ENCODE assay signal across 28 cellular contexts in the genomic region with DNA sequence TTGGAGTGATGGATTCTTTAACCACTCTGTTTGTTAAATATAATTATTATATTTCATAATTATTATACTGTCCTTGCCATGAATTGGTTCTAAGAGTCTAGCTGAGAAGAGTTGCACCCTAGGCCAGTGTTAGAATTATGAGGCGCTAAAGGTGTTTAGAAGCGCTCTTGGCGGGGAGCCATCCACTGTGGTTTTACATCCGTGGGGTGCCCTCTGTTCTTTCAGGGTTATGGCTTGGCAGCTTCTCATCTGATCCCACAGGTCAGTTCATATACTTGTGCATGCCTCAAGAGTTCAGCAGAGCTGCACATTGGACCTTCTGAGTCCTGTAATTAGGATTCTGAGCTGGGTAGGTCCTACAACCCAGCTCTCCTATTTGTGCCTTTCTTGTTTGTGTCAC. TPM values are rescaled to one million over a fixed set of nuclear protein-coding genes. Genes with fewer than 3 reads are reported as not detected.
DNase-seq lines count a peak whose midpoint lies in the region; ATAC-seq, FAIRE-seq and TF ChIP-seq lines count a peak whose summit lies in the region.
"Had no signal": no experiment of that assay in that cellular context is flagged by ENCODE, and none has a peak within 500 bp of the region (broad histone marks: within the 10 kb centered on the region; RNA-seq: fewer than 3 reads in every experiment).

No MANE protein-coding gene starts in this region.

- H3K4me1 Mint-ChIP-seq in chondrocyte (ENCODE audit: low read depth) (peaks cover 76% of the 10 kb centered on the region), MCF 10A (ENCODE audit: insufficient read depth, unreplicated experiment) (peaks cover 29% of the 10 kb centered on the region)
- H3K4me1 Mint-ChIP-seq: activated CD4-positive, alpha-beta memory T cell treated with anti-CD3 and anti-CD28 coated beads, Interleukin-2, amount 10 ng/mL, durations not matched to agents 7 days and 5 days; memory B cell had no signal

- TF ChIP-seq POLR2A in HepG2 (IDR thresholded peaks at IDR 0.05; ENCODE audit: insufficient read depth in 1 of 2, low read depth in 2 of 2, low read length in 2 of 2) (no peak), right lobe of liver (IDR thresholded peaks at IDR 0.05) (no peak)

- TF ChIP-seq EP300 in HepG2 (IDR thresholded peaks at IDR 0.05; ENCODE audit: low read depth in 2 of 2, low read length in 2 of 2): no peak
- TF ChIP-seq EP300 in HepG2 (CRISPR knock-in tag; IDR thresholded peaks at IDR 0.05; ENCODE audit: borderline replicate concordance): no peak

- H3K27ac ChIP-seq in HepG2 (ENCODE audit: extremely low read length, insufficient read depth, low read length) (no peak overlapping the region), right lobe of liver (no peak overlapping the region)
- H3K27ac ChIP-seq: body of pancreas had no signal

- no peaks in the 10 kb centered on the region for H3K27me3 Mint-ChIP-seq in chondrocyte (ENCODE audit: low read depth)
- H3K27me3 Mint-ChIP-seq in MCF 10A (ENCODE audit: insufficient read depth, unreplicated experiment): no peaks in the 10 kb centered on the region

- intact Hi-C loops in HepG2 (cut with micrococcal nuclease; ENCODE audit: unreplicated experiment) (no loop called here), right lobe of liver (cut with DNase I) (no loop called here), MCF 10A (cut with micrococcal nuclease) (no loop called here)

- WGBS in HepG2 (ENCODE audit: low lambda C conversion rate): 94% methylated on average over 4 of the region's 4 CpGs
- WGBS in right lobe of liver (ENCODE audit: insufficient coverage, low coverage, low lambda C conversion rate, missing lambda C conversion rate): 79% methylated on average over 4 of the region's 4 CpGs

- H3K9me3 ChIP-seq in HepG2 (ENCODE audit: low read length): no peaks in the 10 kb centered on the region
- no peaks in the 10 kb centered on the region for H3K9me3 ChIP-seq in right lobe of liver
- H3K9me3 ChIP-seq: BE2C, body of pancreas had no signal

- H3K79me2 ChIP-seq in HepG2 (ENCODE audit: insufficient read depth, low read length): peaks cover 52% of the 10 kb centered on the region

- H3K27ac Mint-ChIP-seq in chondrocyte (ENCODE audit: unreplicated experiment): peak overlapping the region; percentile 9
- H3K27ac Mint-ChIP-seq in MCF 10A (ENCODE audit: low read depth, unreplicated experiment): no peak overlapping the region
- H3K27ac Mint-ChIP-seq: activated CD4-positive, alpha-beta memory T cell treated with anti-CD3 and anti-CD28 coated beads, Interleukin-2, amount 10 ng/mL, durations not matched to agents 7 days and 5 days; IgD-negative memory B cell; memory B cell had no signal

- H3K4me1 ChIP-seq in HepG2 (ENCODE audit: insufficient read depth, low read length) (peaks cover 40% of the 10 kb centered on the region), right lobe of liver (no peaks in the 10 kb centered on the region)
- H3K4me1 ChIP-seq: BE2C had no signal

- no peak for TF ChIP-seq CTCF in HepG2 (CRISPR knock-in tag; IDR thresholded peaks at IDR 0.05)
- TF ChIP-seq CTCF in right lobe of liver (IDR thresholded peaks at IDR 0.05): no peak
- no peak for TF ChIP-seq CTCF in chondrocyte (IDR thresholded peaks at IDR 0.05)
- TF ChIP-seq CTCF in MCF 10A (IDR thresholded peaks at IDR 0.05; ENCODE audit: unreplicated experiment): no peak

- DNase-seq in HepG2 (ENCODE audit: low spot score): no peak
- no peak for DNase-seq in right lobe of liver
- peak; percentile 27 for DNase-seq in NCI-H2227 treated with DMSO at 0.1 percent for 48 hours (lab: John Stamatoyannopoulos, UW)
- DNase-seq in chondrocyte (ENCODE audit: low spot score): no peak
- no peak for DNase-seq in MCF 10A (ENCODE audit: unreplicated experiment)
- no peak for DNase-seq in OCI-M2 (lab: John Stamatoyannopoulos, UW; ENCODE audit: unreplicated experiment)
- DNase-seq in G401 (ENCODE audit: low spot score): no peak
- DNase-seq: activated CD4-positive, alpha-beta memory T cell treated with anti-CD3 and anti-CD28 coated beads, Interleukin-2, amount 10 ng/mL, durations not matched to agents 7 days and 5 days; activated effector memory CD4-positive, alpha-beta T cell treated with anti-CD3 and anti-CD28 coated beads, Interleukin-2, amount 50 U/mL, for 16 hours; BE2C; body of pancreas; effector CD4-positive, alpha-beta T cell; foreskin melanocyte; HCEC 1CT; left colon; MG63; NCI-H1436 treated with DMSO at 0.1 percent for 48 hours; NCI-H774; SHP77; stimulated activated CD4-positive, alpha-beta T cell treated with anti-CD3 and anti-CD28 coated beads, Interleukin-2, amount 100 ng/mL, for 24 hours; SW 1271 had no signal

- H2AFZ ChIP-seq in HepG2 (ENCODE audit: low read length): no peak overlapping the region

- ATAC-seq in HepG2 (no peak), right lobe of liver (no peak), GM19023 (IDR thresholded peaks at IDR 0.05; ENCODE audit: unreplicated experiment) (no peak)
- ATAC-seq: activated CD4-positive, CD25-positive, alpha-beta regulatory T cell treated with anti-CD3 and anti-CD28 coated beads, Interleukin-2, amount 50 U/mL, for 24 hours; body of pancreas; esophagus mucosa; left colon had no signal

- BruUV-seq in HepG2 (replicated peaks; lab: Mats Ljungman, UMichigan) (no TSS peak), MCF 10A (replicated peaks; lab: Mats Ljungman, UMichigan) (no TSS peak)

- H3K9me3 Mint-ChIP-seq in chondrocyte (ENCODE audit: low read depth) (peaks cover 4% of the 10 kb centered on the region), MCF 10A (ENCODE audit: unreplicated experiment) (no peaks in the 10 kb centered on the region)
- H3K9me3 Mint-ChIP-seq: activated CD4-positive, alpha-beta memory T cell treated with anti-CD3 and anti-CD28 coated beads, Interleukin-2, amount 10 ng/mL, durations not matched to agents 7 days and 5 days; IgD-negative memory B cell; memory B cell had no signal

- no peak for FAIRE-seq in HepG2 (lab: Jason Lieb, UNC)
- FAIRE-seq: GM12892 had no signal

- CTCF ChIA-PET in HepG2 (lab: Yijun Ruan, JAX; ENCODE audit: low intra/inter-chr PET ratio, low total read pairs): no interaction called here
- CTCF ChIA-PET in MCF 10A (lab: Yijun Ruan, JAX): interaction anchor here (0.7 to 1.4 kb wide), 2 partner anchors 10 to 16 kb away, joined by 3 to 7 read pairs; no protein-coding TSS in a partner anchor

- H3K27me3 ChIP-seq in HepG2 (ENCODE audit: control insufficient read depth in 1 of 2, insufficient read depth in 2 of 2, low read length in 2 of 2): no peaks in the 10 kb centered on the region
- no peaks in the 10 kb centered on the region for H3K27me3 ChIP-seq in right lobe of liver
- H3K27me3 ChIP-seq: BE2C, body of pancreas, MG63 had no signal

- H3K4me3 ChIP-seq in HepG2 (replicated peaks in 1 of 3; ENCODE audit: insufficient read depth in 1 of 3, low read depth in 2 of 3, low read length in 3 of 3) (no peak overlapping the region), right lobe of liver (no peak overlapping the region)
- H3K4me3 ChIP-seq: body of pancreas, MG63, skin epidermis had no signal

- POLR2A ChIA-PET in HepG2 (lab: Yijun Ruan, JAX) (interaction anchor here (1.1 kb wide), 1 partner anchor 11 kb away, joined by 3 read pairs; no protein-coding TSS in a partner anchor), MCF 10A (lab: Yijun Ruan, JAX) (interaction anchor here (0.5 to 1.2 kb wide), 5 partner anchors 8 to 40 kb away, joined by 3 to 6 read pairs (median 3); no protein-coding TSS in a partner anchor)

- H3K36me3 Mint-ChIP-seq in chondrocyte (ENCODE audit: low read depth) (peaks cover 4% of the 10 kb centered on the region), MCF 10A (ENCODE audit: insufficient read depth, unreplicated experiment) (peaks cover 20% of the 10 kb centered on the region)
- H3K36me3 Mint-ChIP-seq: IgD-negative memory B cell, memory B cell had no signal

- no peak overlapping the region for H3K4me3 Mint-ChIP-seq in chondrocyte (ENCODE audit: unreplicated experiment)
- no peak overlapping the region for H3K4me3 Mint-ChIP-seq in MCF 10A (ENCODE audit: unreplicated experiment)
- H3K4me3 Mint-ChIP-seq: activated CD4-positive, alpha-beta memory T cell treated with anti-CD3 and anti-CD28 coated beads, Interleukin-2, amount 10 ng/mL, durations not matched to agents 7 days and 5 days; IgD-negative memory B cell; memory B cell had no signal

- H4K20me1 ChIP-seq in HepG2 (ENCODE audit: insufficient read depth, low read length): peaks cover 7% of the 10 kb centered on the region

- TF ChIP-seq RAD21 in HepG2 (CRISPR knock-in tag; IDR thresholded peaks at IDR 0.05): no peak

- in situ Hi-C loops in HepG2 (cut with HindIII; ENCODE audit: extremely low pct_ligation_motif_present, low pct_unique_long_range_greater_than_20kb): no loop called here
- in situ Hi-C loops in G401 (cut with HindIII; ENCODE audit: low sequenced_read_pairs): no loop called here

- no peak overlapping the region for H3K9ac ChIP-seq in HepG2 (ENCODE audit: insufficient read depth, low read depth, low read length)

- H3K36me3 ChIP-seq in HepG2 (replicated peaks in 1 of 2; ENCODE audit: control insufficient read depth in 1 of 2, insufficient read depth in 2 of 2, low read length in 2 of 2): peaks cover 0 to 6% of the 10 kb centered on the region in 2 experiments; a peak in 3 of 5 replicates
- H3K36me3 ChIP-seq in right lobe of liver: no peaks in the 10 kb centered on the region
- H3K36me3 ChIP-seq: BE2C had no signal

- H3K4me2 ChIP-seq in HepG2 (ENCODE audit: low read depth, low read length): no peak overlapping the region

RNA-seq across cellular contexts. Expression of a gene that starts 9.1 kb away (rescaled TPM):
- 7.3 and 7.5 TPM in 2 replicates for total RNA-seq in HepG2 (2016; rRNA removed; fragmentation: Illumina TruSeq; extraction: Trizol)
- 2.7 and 4.4 TPM in 2 replicates for total RNA-seq in HepG2 (2016; cell fraction: cytosol; rRNA removed; fragmentation: Illumina TruSeq; extraction: Trizol; ENCODE audit: low read depth)
- 5.8 and 6.1 TPM in 2 replicates for total RNA-seq in HepG2 (2016; cell fraction: insoluble cytoplasmic fraction; rRNA removed; fragmentation: Illumina TruSeq; extraction: Trizol)
- total RNA-seq in HepG2 (2016; cell fraction: membrane; rRNA removed; fragmentation: Illumina TruSeq; extraction: Trizol): 5.3 and 5.4 TPM in 2 replicates
- 9.2 and 12.1 TPM in 2 replicates for total RNA-seq in HepG2 (2016; cell fraction: nucleus; rRNA removed; fragmentation: Illumina TruSeq; extraction: Trizol)
- 15.5 and 22.3 TPM in 2 replicates for polyA plus RNA-seq in HepG2 (2011; rRNA removed)
- polyA plus RNA-seq in HepG2 (2011; cell fraction: cytosol; rRNA removed): 10.3 and 11.1 TPM in 2 replicates
- polyA plus RNA-seq in HepG2 (2011; cell fraction: nucleus; rRNA removed): 23.5 and 27.0 TPM in 2 replicates
- 8.6 and 9.2 TPM in 2 replicates for polyA plus RNA-seq in HepG2 (2012)
- polyA plus RNA-seq in HepG2 (2016; cell fraction: cytosol; fragmentation: Illumina TruSeq; extraction: Trizol; ENCODE audit: low read depth): 0.52 and 0.53 TPM in 2 replicates
- polyA plus RNA-seq in HepG2 (2016; cell fraction: insoluble cytoplasmic fraction; fragmentation: Illumina TruSeq; extraction: Trizol; ENCODE audit: low read depth): 6.8 and 8.0 TPM in 2 replicates
- 2.2 and 2.8 TPM in 2 replicates for polyA plus RNA-seq in HepG2 (2016; cell fraction: membrane; fragmentation: Illumina TruSeq; extraction: Trizol; ENCODE audit: low read depth)
- polyA plus RNA-seq in HepG2 (2016; cell fraction: nucleus; fragmentation: Illumina TruSeq; extraction: Trizol; ENCODE audit: insufficient read depth, low read depth): 12.8 and 15.6 TPM in 2 replicates
- 13.6 and 22.4 TPM in 2 replicates for polyA minus RNA-seq in HepG2 (2011; rRNA and poly(A)+ RNA removed; ENCODE audit: low replicate concordance)
- 14.0 and 17.7 TPM in 2 replicates for polyA minus RNA-seq in HepG2 (2011; cell fraction: cytosol; rRNA and poly(A)+ RNA removed)
- 49.2 and 56.1 TPM in 2 replicates for polyA minus RNA-seq in HepG2 (2011; cell fraction: nucleus; rRNA and poly(A)+ RNA removed)
- total RNA-seq in right lobe of liver: 1 to 10 TPM; 2.4 to 5.2 (median 3.9) TPM
- total RNA-seq in chondrocyte: 60.7 to 73.2 TPM (median 61.5 TPM) in 3 replicates
- 80.8 and 89.5 TPM in 2 replicates for total RNA-seq in MCF 10A (2022)
- 5.5 and 7.1 TPM in 2 replicates for total RNA-seq in G401 (2014; rRNA removed; shearing (Covaris generic))
- polyA plus RNA-seq: IgD-negative memory B cell had no signal
